ENCODE assay signal across 22 cellular contexts in the genomic region with DNA sequence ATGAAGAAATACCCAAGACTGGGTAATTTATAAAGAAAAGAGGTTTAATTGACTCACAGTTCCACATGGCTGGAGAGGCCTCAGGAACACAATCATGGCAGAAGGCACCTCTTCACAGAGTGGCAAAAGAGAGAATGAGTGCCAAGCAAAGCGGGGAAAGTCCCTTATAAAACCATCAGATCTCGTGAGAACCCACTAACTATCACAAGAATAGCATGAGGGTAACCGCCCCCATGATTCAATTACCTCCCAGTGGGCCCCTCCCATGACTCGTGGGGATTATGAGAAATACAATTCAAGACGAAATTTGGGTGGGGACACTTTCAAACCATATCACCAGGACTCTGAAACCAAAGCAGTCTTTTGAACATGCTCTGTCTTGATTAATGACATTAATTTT. TPM values are rescaled to one million over a fixed set of nuclear protein-coding genes. Genes with fewer than 3 reads are reported as not detected.
DNase-seq lines count a peak whose midpoint lies in the region; ATAC-seq and TF ChIP-seq lines count a peak whose summit lies in the region.
"Had no signal": no experiment of that assay in that cellular context is flagged by ENCODE, and none has a peak within 500 bp of the region (broad histone marks: within the 10 kb centered on the region; RNA-seq: fewer than 3 reads in every experiment).

No MANE protein-coding gene starts in this region.

- H2AFZ ChIP-seq in MM.1S (ENCODE audit: low read length), result no peak overlapping the region
- H2AFZ ChIP-seq: PC-9 had no signal

- H3K27ac ChIP-seq in MM.1S (ENCODE audit: low read length) (no peak overlapping the region), testis (no peak overlapping the region)
- H3K27ac ChIP-seq: PC-9, sigmoid colon, tibial artery had no signal

- H3K4me1 ChIP-seq in MM.1S (ENCODE audit: low read length) (peaks cover 25% of the 10 kb centered on the region), HAP-1 (no peaks in the 10 kb centered on the region), testis (no peaks in the 10 kb centered on the region)
- H3K4me1 ChIP-seq: tibial artery had no signal

- TF ChIP-seq CTCF in GM12864 (IDR thresholded peaks at IDR 0.05; ENCODE audit: low read depth, low read length, missing control alignments), result no peak
- no peak for TF ChIP-seq CTCF in MM.1S (IDR thresholded peaks at IDR 0.05; ENCODE audit: low read length)
- no peak for TF ChIP-seq CTCF in testis (IDR thresholded peaks at IDR 0.05)

- H3K4me3 ChIP-seq in GM12864 (ENCODE audit: low read depth, low read length), result no peak overlapping the region
- no peak overlapping the region for H3K4me3 ChIP-seq in MM.1S (ENCODE audit: low read length)
- H3K4me3 ChIP-seq in HAP-1, result no peak overlapping the region
- H3K4me3 ChIP-seq in testis, result no peak overlapping the region
- H3K4me3 ChIP-seq: gastrocnemius medialis, PC-9, sigmoid colon, tibial artery had no signal

- H3K4me3 Mint-ChIP-seq in activated T-helper 17 cell treated with anti-CD3 and anti-CD28 coated beads, Interleukin-2, amount 50 U/mL, for 72 hours, result no peak overlapping the region
- H3K4me3 Mint-ChIP-seq: WTC11 had no signal

- DNase-seq in GM12864 (ENCODE audit: low read depth), result peak; percentile 12
- peak; percentile 55 for DNase-seq in MM.1S
- DNase-seq in stimulated activated CD4-positive, alpha-beta T cell treated with anti-CD3 and anti-CD28 coated beads, Interleukin-12 subunit alpha, Interleukin-12 subunit beta, amount 100 ng/mL, for 48 hours (ENCODE audit: low read depth in 2 of 3, low spot score in 1 of 3), result peak in 2 of 3 donors; percentile 13 to 14
- no peak for DNase-seq in SIG-M5 treated with dmso at 0.1 percent for 504 hours (lab: John Stamatoyannopoulos, UW; ENCODE audit: unreplicated experiment)
- no peak for DNase-seq in HAP-1 (ENCODE audit: low spot score in 2 of 2)
- DNase-seq in testis, result no peak
- DNase-seq: cerebellar nuclear complex, DMS79, gastrocnemius medialis, KBM-7, NCI-H1417 treated with DMSO at 0.1 percent for 48 hours, NCI-H510A, occipital lobe, PC-9, sigmoid colon, tibial artery had no signal

- H3K27me3 ChIP-seq in MM.1S (replicated peaks; ENCODE audit: insufficient read depth, low read length) (no peaks in the 10 kb centered on the region), HAP-1 (ENCODE audit: low read depth) (no peaks in the 10 kb centered on the region), testis (no peaks in the 10 kb centered on the region)
- H3K27me3 ChIP-seq: gastrocnemius medialis, sigmoid colon had no signal

- no peaks in the 10 kb centered on the region for H3K79me2 ChIP-seq in MM.1S (ENCODE audit: low read length)

- no peaks in the 10 kb centered on the region for H3F3A ChIP-seq in MM.1S (ENCODE audit: insufficient read depth, low read length)

- H3K9ac ChIP-seq in MM.1S (ENCODE audit: low read length), result no peak overlapping the region

- ATAC-seq in activated T-helper 17 cell treated with anti-CD3 and anti-CD28 coated beads, Interleukin-2, amount 50 U/mL, for 72 hours (replicated peaks), result peak; percentile 45
- ATAC-seq in GM21367 (IDR thresholded peaks at IDR 0.05; ENCODE audit: unreplicated experiment), result no peak
- ATAC-seq: gastrocnemius medialis had no signal

- whole genome bisulfite sequencing in testis, 2 donors, result 77 to 85% methylated on average over 5 of the region's 5 CpGs

- TF ChIP-seq POLR2A in testis (IDR thresholded peaks at IDR 0.05), result no peak

- H3K27me3 Mint-ChIP-seq in activated T-helper 17 cell treated with anti-CD3 and anti-CD28 coated beads, Interleukin-2, amount 50 U/mL, for 72 hours, result no peaks in the 10 kb centered on the region

- intact Hi-C loops in testis (cut with DNase I; ENCODE audit: low total_unique reads), result no loop called here

- no peaks in the 10 kb centered on the region for H3K36me3 Mint-ChIP-seq in activated T-helper 17 cell treated with anti-CD3 and anti-CD28 coated beads, Interleukin-2, amount 50 U/mL, for 72 hours (ENCODE audit: low read depth)
- H3K36me3 Mint-ChIP-seq: WTC11 had no signal

- H3K9me3 ChIP-seq in MM.1S (replicated peaks; ENCODE audit: insufficient read depth, low read length) (no peaks in the 10 kb centered on the region), HAP-1 (no peaks in the 10 kb centered on the region), testis (no peaks in the 10 kb centered on the region)
- H3K9me3 ChIP-seq: gastrocnemius medialis, sigmoid colon, tibial artery had no signal

- no peaks in the 10 kb centered on the region for H4K20me1 ChIP-seq in MM.1S (ENCODE audit: insufficient read depth, low read length)

- no peaks in the 10 kb centered on the region for H3K9me2 ChIP-seq in MM.1S (replicated peaks; ENCODE audit: insufficient read depth, low read length)

- H3K27ac Mint-ChIP-seq in activated T-helper 17 cell treated with anti-CD3 and anti-CD28 coated beads, Interleukin-2, amount 50 U/mL, for 72 hours, result no peak overlapping the region
- H3K27ac Mint-ChIP-seq: WTC11 had no signal

- H3K4me2 ChIP-seq in MM.1S (ENCODE audit: low read depth, low read length), result peak overlapping the region; percentile 5; the same call in 1 of the 2 replicates
- H3K4me2 ChIP-seq: PC-9 had no signal

- H3K4me1 Mint-ChIP-seq in activated T-helper 17 cell treated with anti-CD3 and anti-CD28 coated beads, Interleukin-2, amount 50 U/mL, for 72 hours, result peaks cover 8% of the 10 kb centered on the region

- in situ Hi-C loops in HAP-1 (cut with MboI; ENCODE audit: low sequenced_read_pairs), result no loop called here

- no peaks in the 10 kb centered on the region for H3K9me3 Mint-ChIP-seq in activated T-helper 17 cell treated with anti-CD3 and anti-CD28 coated beads, Interleukin-2, amount 50 U/mL, for 72 hours

- H3K36me3 ChIP-seq in MM.1S (replicated peaks; ENCODE audit: insufficient read depth, low read length) (no peaks in the 10 kb centered on the region), HAP-1 (replicated peaks) (no peaks in the 10 kb centered on the region), testis (ENCODE audit: low read depth, missing control alignments) (no peaks in the 10 kb centered on the region)
- H3K36me3 ChIP-seq: gastrocnemius medialis, sigmoid colon, tibial artery had no signal

RNA-seq across cellular contexts. Expression of a gene that starts 7.0 kb away (rescaled TPM):
- not detected for total RNA-seq in activated T-helper 17 cell treated with anti-CD3 and anti-CD28 coated beads, Interleukin-2, amount 50 U/mL, for 72 hours
- total RNA-seq in testis, result 1 to 10 TPM in 1 of 2 donors, under 1 TPM in 1; 0.50 to 1.1 TPM
- 2.0 TPM for polyA plus RNA-seq in testis (ENCODE audit: insufficient read depth, low read depth, low replicate concordance)
- total RNA-seq: gastrocnemius medialis, mesenteric fat pad, occipital lobe, PC-9, sigmoid colon, WTC11 had no signal
- polyA plus RNA-seq: adipose tissue, BJ, sigmoid colon had no signal

RNA-seq across cellular contexts. Expression of a gene that starts 40.1 kb away (rescaled TPM):
- not detected for total RNA-seq in activated T-helper 17 cell treated with anti-CD3 and anti-CD28 coated beads, Interleukin-2, amount 50 U/mL, for 72 hours
- under 1 TPM; 0.31 to 0.43 TPM for total RNA-seq in testis
- 7.8 TPM for polyA plus RNA-seq in testis (ENCODE audit: insufficient read depth, low read depth, low replicate concordance)
- total RNA-seq: PC-9 had no signal
- polyA plus RNA-seq: BJ had no signal

Comparison
In these comparisons a context has a peak if more than half of its experiments do, and no peak if none do; other contexts are left out.
1. DNase-seq: peak in GM12864 (single experiment), MM.1S (single experiment) and stimulated activated CD4-positive, alpha-beta T cell treated with anti-CD3 and anti-CD28 coated beads, Interleukin-12 subunit alpha, Interleukin-12 subunit beta, amount 100 ng/mL, for 48 hours (2 of 3); none in SIG-M5 treated with dmso at 0.1 percent for 504 hours (single experiment), HAP-1 (0 of 2) and testis (single experiment).